28 cellular contexts compared by ENCODE assay signal in the genomic region with DNA sequence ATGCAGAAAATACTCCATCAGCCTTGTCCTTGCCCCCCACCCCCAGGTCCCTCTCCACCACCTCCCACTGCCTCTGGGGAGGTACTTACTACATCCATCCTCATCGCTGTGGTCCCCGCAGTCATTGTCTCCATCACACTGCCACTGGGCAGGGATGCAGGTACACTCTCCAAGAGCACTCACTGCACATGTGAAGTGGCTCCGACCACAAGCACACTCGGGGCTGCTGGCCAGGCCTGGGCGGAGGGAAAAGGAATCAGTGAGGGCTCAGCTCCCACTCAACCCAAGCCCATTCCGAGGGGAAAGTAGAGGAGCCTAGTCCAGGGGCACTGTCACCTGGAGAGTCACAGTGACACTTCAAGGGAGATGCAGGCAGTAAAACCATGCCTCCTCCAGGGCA.
"Had no signal": no experiment of that assay in that cellular context is flagged by ENCODE, and none has a peak within 500 bp of the region (broad histone marks: within the 10 kb centered on the region; RNA-seq: fewer than 3 reads in every experiment).

No MANE protein-coding gene starts in this region.

- H3K27ac ChIP-seq: body of pancreas, hepatocyte, parathyroid adenoma, suprapubic skin had no signal

- H3K9me3 ChIP-seq: body of pancreas, suprapubic skin had no signal

- FAIRE-seq: endothelial cell of umbilical vein, small intestine had no signal

- H3K27me3 ChIP-seq: body of pancreas, hepatocyte, suprapubic skin had no signal

- H3K4me2 ChIP-seq: hepatocyte had no signal

- H3K4me1 ChIP-seq: body of pancreas, parathyroid adenoma had no signal

- H3K9ac ChIP-seq: parathyroid adenoma had no signal

- ATAC-seq: activated CD4-positive, CD25-positive, alpha-beta regulatory T cell treated with anti-CD3 and anti-CD28 coated beads, Interleukin-2, amount 50 U/mL, for 24 hours; activated CD8-positive, alpha-beta memory T cell treated with anti-CD3 and anti-CD28 coated beads, Interleukin-2, amount 10 ng/mL, durations not matched to agents 7 days and 5 days; activated CD8-positive, alpha-beta T cell treated with anti-CD3 and anti-CD28 coated beads for 36 hours; activated naive CD8-positive, alpha-beta T cell treated with anti-CD3 and anti-CD28 coated beads, Interleukin-2, amount 50 U/mL, for 24 hours; body of pancreas; esophagus mucosa; natural killer cell treated with Interleukin-12 subunit alpha and Interleukin-12 subunit beta and Interleukin-15 and Interleukin-18, amount 100 ng/mL, for 72 hours; sciatic nerve; stimulated activated effector memory CD8-positive, alpha-beta T cell treated with anti-CD3 and anti-CD28 coated beads, Interleukin-12 subunit alpha, Interleukin-12 subunit beta, amount 100 ng/mL, for 72 hours; stimulated activated naive CD8-positive, alpha-beta T cell treated with anti-CD3 and anti-CD28 coated beads, Interleukin-15, amount 100 ng/mL, for 72 hours had no signal

- DNase-seq: activated CD4-positive, alpha-beta T cell treated with anti-CD3 and anti-CD28 coated beads, Interleukin-2, amount 10 ng/mL, durations not matched to agents 24 days and 14 days; activated CD8-positive, alpha-beta memory T cell treated with anti-CD3 and anti-CD28 coated beads, Interleukin-2, amount 10 ng/mL, durations not matched to agents 7 days and 5 days; activated CD8-positive, alpha-beta T cell treated with anti-CD3 and anti-CD28 coated beads for 36 hours; activated effector memory CD4-positive, alpha-beta T cell treated with anti-CD3 and anti-CD28 coated beads, Interleukin-2, amount 50 U/mL, for 16 hours; activated naive CD4-positive, alpha-beta T cell treated with anti-CD3 and anti-CD28 coated beads, Interleukin-2, amount 10 ng/mL, durations not matched to agents 7 days and 5 days; activated naive CD8-positive, alpha-beta T cell treated with anti-CD3 and anti-CD28 coated beads, Interleukin-2, amount 50 U/mL, for 24 hours; activated T-cell treated with anti-CD3 and anti-CD28 coated beads for 4 hours; anterior cingulate cortex; body of pancreas; dermis blood vessel endothelial cell; effector memory CD4-positive, alpha-beta T cell; foreskin melanocyte; glutamatergic neuron; kidney glomerular epithelial cell; midbrain; small intestine; stimulated activated CD4-positive, alpha-beta T cell treated with anti-CD3 and anti-CD28 coated beads, Interleukin-2, amount 100 ng/mL, for 24 hours; stimulated activated naive CD8-positive, alpha-beta T cell treated with anti-CD3 and anti-CD28 coated beads, Interleukin-15, amount 100 ng/mL, for 72 hours; trophoblast cell had no signal

- H3K4me3 ChIP-seq: body of pancreas, hepatocyte, suprapubic skin had no signal

- H2AFZ ChIP-seq: hepatocyte, parathyroid adenoma had no signal
